1 cellular context compared by ENCODE assay signal in genomic region chr7:96388166-96388565, GRCh38.
TF ChIP-seq lines count a peak whose summit lies in the region.

No MANE protein-coding gene starts in this region.

TF ChIP-seq in K562, 482 proteins besides CTCF, POLR2A, EP300 and RAD21 (continued from another document):
- TF ChIP-seq KDM4B (IDR thresholded peaks at IDR 0.05; ENCODE audit: borderline replicate concordance in 2 of 2, low read depth in 1 of 2): no peak
